28 cellular contexts compared by ENCODE assay signal in the genomic region with DNA sequence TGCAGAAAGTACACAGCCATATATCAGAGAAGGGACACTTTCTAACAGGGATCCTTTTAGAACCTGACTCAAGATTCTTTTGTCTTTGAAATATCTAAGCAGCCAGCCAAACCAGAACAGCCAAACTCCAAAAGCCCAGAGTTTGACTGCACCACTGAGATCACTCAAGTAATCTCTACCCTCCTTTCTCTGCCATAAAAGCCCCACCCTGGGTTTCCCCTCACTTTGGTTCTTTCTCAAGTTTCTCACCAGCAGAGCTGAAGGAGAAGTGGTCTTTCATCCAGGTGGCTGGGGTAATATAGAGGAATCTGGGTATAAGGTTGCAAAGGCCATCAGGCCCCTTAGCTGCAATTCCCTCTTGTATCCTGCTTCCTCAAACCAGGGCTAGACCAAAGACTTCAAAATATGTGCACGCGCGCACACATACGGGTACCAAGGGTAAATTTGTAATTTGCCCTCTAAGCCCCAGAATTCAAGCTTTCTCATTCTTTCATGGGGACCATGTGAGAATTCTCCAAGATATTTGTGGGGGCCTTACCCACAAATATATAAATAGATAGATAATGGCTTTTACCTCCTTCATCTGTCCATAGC.
"Had no signal": no experiment of that assay in that cellular context is flagged by ENCODE, and none has a peak within 500 bp of the region (broad histone marks: within the 10 kb centered on the region; RNA-seq: fewer than 3 reads in every experiment).

No MANE protein-coding gene starts in this region.

- ATAC-seq: activated CD4-positive, alpha-beta T cell treated with anti-CD3 and anti-CD28 coated beads for 36 hours; activated CD4-positive, CD25-positive, alpha-beta regulatory T cell treated with anti-CD3 and anti-CD28 coated beads, Interleukin-2, amount 50 U/mL, for 24 hours; activated CD8-positive, alpha-beta T cell treated with anti-CD3 and anti-CD28 coated beads, Interleukin-2, amount 10 ng/mL, durations not matched to agents 7 days and 5 days; activated naive CD4-positive, alpha-beta T cell treated with anti-CD3 and anti-CD28 coated beads, Interleukin-2, amount 50 U/mL, for 72 hours; body of pancreas; WTC11 had no signal

- H3K27ac ChIP-seq: adrenal gland, body of pancreas, breast epithelium, SJSA1 had no signal

- DNase-seq: activated CD4-positive, alpha-beta T cell treated with anti-CD3 and anti-CD28 coated beads for 36 hours; activated CD4-positive, alpha-beta T cell treated with anti-CD3 and anti-CD28 coated beads, Interleukin-2, amount 10 ng/mL, durations not matched to agents 7 days and 5 days; activated CD4-positive, alpha-beta T cell treated with anti-CD3 and anti-CD28 coated beads, Interleukin-2, amount 50 U/mL, for 48 hours; activated CD8-positive, alpha-beta T cell treated with anti-CD3 and anti-CD28 coated beads, Interleukin-2, amount 10 ng/mL, durations not matched to agents 7 days and 5 days; activated gamma-delta T cell treated with Interleukin-2 at 50 U/mL for 16 hours; activated naive CD4-positive, alpha-beta T cell treated with anti-CD3 and anti-CD28 coated beads for 36 hours; activated T-cell treated with anti-CD3 and anti-CD28 coated beads, Interleukin-2, amount 50 U/mL, for 24 hours; adrenal gland; body of pancreas; cerebellar nuclear complex; NCI-H1092 treated with DMSO at 0.1 percent for 48 hours; NCI-H1417; NCI-H146; NCI-H187; NCI-H2029 treated with DMSO at 0.1 percent for 48 hours; NCI-H2107; NCI-H2171; NCI-H510A; NCI-H526; NCI-H748 treated with DMSO at 0.1 percent for 48 hours; NK-92 treated with Interleukin-12 subunit alpha and Interleukin-12 subunit beta, amount 100 ng/mL, for 24 hours; SHP77 treated with DMSO at 0.1 percent for 48 hours; SK-N-SH had no signal
